9 cellular contexts compared by ENCODE assay signal in the genomic region with DNA sequence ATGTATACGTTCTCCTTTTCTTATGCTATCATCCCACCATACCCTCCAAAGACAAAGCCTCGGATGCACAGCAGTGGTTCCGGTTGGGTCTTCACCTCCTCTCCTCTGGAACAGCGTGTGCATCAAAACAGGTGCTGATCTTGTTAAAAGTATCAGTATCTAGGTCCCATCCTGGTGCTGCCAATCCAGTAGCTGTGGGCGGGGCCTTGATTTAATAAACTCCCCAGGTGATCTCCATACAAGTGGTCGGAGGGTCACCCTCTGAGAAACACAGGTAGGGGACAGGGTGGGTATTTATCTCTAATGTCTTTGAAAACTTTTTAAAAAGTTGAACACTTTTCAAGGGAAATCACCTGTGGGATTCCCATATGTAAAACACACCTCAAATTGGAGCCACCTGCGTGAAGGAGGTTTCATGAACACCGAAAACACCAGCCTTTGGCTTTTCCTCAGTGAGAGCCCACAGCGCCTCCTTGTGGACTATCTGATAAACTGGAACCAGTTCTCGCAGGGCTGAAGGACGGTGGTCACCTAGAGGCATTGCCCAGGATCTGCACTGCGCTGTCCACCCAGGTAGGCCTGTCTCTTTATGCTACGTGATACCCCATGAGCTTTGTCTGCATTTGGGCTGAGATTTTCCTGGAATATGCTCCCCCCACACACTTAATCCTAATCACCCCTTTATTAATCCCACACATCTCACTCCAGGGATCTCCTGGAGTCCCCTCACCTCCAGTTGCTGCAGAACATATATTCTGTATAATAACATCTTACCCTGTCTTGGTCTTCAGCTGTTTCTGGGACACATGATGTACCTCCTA.
A peak's percentile ranks its signal among the peaks of the same experiment; 100 is the strongest.
DNase-seq lines count a peak whose midpoint lies in the region; ATAC-seq, FAIRE-seq and TF ChIP-seq lines count a peak whose summit lies in the region.
"Had no signal": no experiment of that assay in that cellular context is flagged by ENCODE, and none has a peak within 500 bp of the region (broad histone marks: within the 10 kb centered on the region; RNA-seq: fewer than 3 reads in every experiment).

No MANE protein-coding gene starts in this region.

- no peak for FAIRE-seq in HTR-8/SVneo (lab: Jason Lieb, UNC)
- FAIRE-seq: TTC549 had no signal

- TF ChIP-seq CTCF in Caco-2 (IDR thresholded peaks at IDR 0.05; ENCODE audit: insufficient read depth in 1 of 2, low read depth in 1 of 2, low read length in 1 of 2, severe bottlenecking in 1 of 2, unreplicated experiment in 1 of 2) = peak; percentile 89 to 90
- peak; percentile 92 for TF ChIP-seq CTCF in RWPE1 (conservative IDR thresholded peaks at IDR 0.05; ENCODE audit: low read depth)
- peak; percentile 93 for TF ChIP-seq CTCF in endothelial cell (IDR thresholded peaks at IDR 0.05; ENCODE audit: unreplicated experiment)
- peak in 2 of 4 experiments; percentile 20 to 33 for TF ChIP-seq CTCF in sigmoid colon (IDR thresholded peaks at IDR 0.05)

- H3K9me3 Mint-ChIP-seq in Caco-2 (ENCODE audit: unreplicated experiment) (no peaks in the 10 kb centered on the region), endothelial cell (ENCODE audit: unreplicated experiment) (no peaks in the 10 kb centered on the region)
- H3K9me3 Mint-ChIP-seq in naive thymus-derived CD4-positive, alpha-beta T cell = peaks cover 0 to 4% (median 0%) of the 10 kb centered on the region in 11 donors

- H3K27ac ChIP-seq in RWPE1 (no peak overlapping the region), sigmoid colon (no peak overlapping the region)
- H3K27ac ChIP-seq in naive thymus-derived CD4-positive, alpha-beta T cell (ENCODE audit: low read depth, low read length) = no peak overlapping the region

- H3K4me3 ChIP-seq in Caco-2 (ENCODE audit: low read depth, low read length) (no peak overlapping the region), sigmoid colon (no peak overlapping the region)
- H3K4me3 ChIP-seq in naive thymus-derived CD4-positive, alpha-beta T cell (ENCODE audit: low read length) = no peak overlapping the region

- H3K4me1 ChIP-seq in Caco-2 = no peaks in the 10 kb centered on the region
- H3K4me1 ChIP-seq in naive thymus-derived CD4-positive, alpha-beta T cell (ENCODE audit: control insufficient read depth in 2 of 2, insufficient read depth in 2 of 2, low read length in 2 of 2) = no peaks in the 10 kb centered on the region
- H3K4me1 ChIP-seq in sigmoid colon = no peaks in the 10 kb centered on the region

- H3K4me3 Mint-ChIP-seq in Caco-2 (ENCODE audit: unreplicated experiment) (no peak overlapping the region), endothelial cell (ENCODE audit: unreplicated experiment) (no peak overlapping the region)
- no peak overlapping the region for H3K4me3 Mint-ChIP-seq in naive thymus-derived CD4-positive, alpha-beta T cell

- H3K9me3 ChIP-seq in Caco-2 = no peaks in the 10 kb centered on the region
- H3K9me3 ChIP-seq in naive thymus-derived CD4-positive, alpha-beta T cell (ENCODE audit: control insufficient read depth in 2 of 3, low read length in 3 of 3) = no peaks in the 10 kb centered on the region
- no peaks in the 10 kb centered on the region for H3K9me3 ChIP-seq in sigmoid colon

- POLR2A ChIA-PET in Caco-2 (lab: Charles Lee) (no interaction called here), RWPE1 (lab: Yijun Ruan, JAX; ENCODE audit: low non-redundant PET) (no interaction called here)
- POLR2A ChIA-PET in naive thymus-derived CD4-positive, alpha-beta T cell (lab: Charles Lee) = no interaction called here

- ATAC-seq in GM18519 (IDR thresholded peaks at IDR 0.05; ENCODE audit: low FRiP score, unreplicated experiment) = peak; percentile 35
- peak; percentile 42 for ATAC-seq in naive thymus-derived CD4-positive, alpha-beta T cell

- intact Hi-C loops in Caco-2 (cut with micrococcal nuclease; ENCODE audit: unreplicated experiment) = loop anchor here (1.0 to 5.0 kb wide), 3 partner anchors 79 to 218 kb away; a partner anchor contains a TSS
- intact Hi-C loops in naive thymus-derived CD4-positive, alpha-beta T cell (cut with micrococcal nuclease) = no loop called here
- intact Hi-C loops in sigmoid colon (cut with DNase I) = no loop called here

- no peaks in the 10 kb centered on the region for H3K27me3 ChIP-seq in Caco-2 (replicated peaks; ENCODE audit: control insufficient read depth, insufficient read depth, low read length)
- H3K27me3 ChIP-seq in naive thymus-derived CD4-positive, alpha-beta T cell (ENCODE audit: control insufficient read depth in 2 of 2, insufficient read depth in 2 of 2, low read length in 2 of 2) = no peaks in the 10 kb centered on the region
- H3K27me3 ChIP-seq in sigmoid colon = no peaks in the 10 kb centered on the region

- no peak for TF ChIP-seq POLR2A in sigmoid colon (IDR thresholded peaks at IDR 0.05)

- H3K27me3 Mint-ChIP-seq in Caco-2 (ENCODE audit: insufficient read depth, unreplicated experiment) (no peaks in the 10 kb centered on the region), endothelial cell (ENCODE audit: unreplicated experiment) (no peaks in the 10 kb centered on the region)
- H3K27me3 Mint-ChIP-seq in naive thymus-derived CD4-positive, alpha-beta T cell = peaks cover 15 to 35% (median 23%) of the 10 kb centered on the region in 5 donors

- WGBS in sigmoid colon, 2 donors = 49 to 54% methylated on average over 13 of the region's 13 CpGs

- no TSS peak for BruUV-seq in Caco-2 (replicated peaks; lab: Mats Ljungman, UMichigan)

- DNase-seq in Caco-2 = peak; percentile 78 to 81
- peak; percentile 69 for DNase-seq in HTR-8/SVneo (ENCODE audit: insufficient read length, low spot score)
- DNase-seq in RWPE1 (ENCODE audit: low spot score) = peak; percentile 68
- peak; percentile 74 for DNase-seq in endothelial cell (ENCODE audit: low spot score)
- no peak for DNase-seq in naive thymus-derived CD4-positive, alpha-beta T cell
- no peak for DNase-seq in sigmoid colon
- no peak for DNase-seq in GM19238 (ENCODE audit: insufficient read length, low spot score)

- H3K36me3 ChIP-seq in Caco-2 (ENCODE audit: control insufficient read depth, insufficient read depth, low read length) (no peaks in the 10 kb centered on the region; the same call in 1 of the 2 replicates), sigmoid colon (no peaks in the 10 kb centered on the region)
- H3K36me3 ChIP-seq in naive thymus-derived CD4-positive, alpha-beta T cell (ENCODE audit: control insufficient read depth in 2 of 3, insufficient read depth in 3 of 3, low read length in 3 of 3) = no peaks in the 10 kb centered on the region

- H3K36me3 Mint-ChIP-seq in Caco-2 (ENCODE audit: insufficient read depth, unreplicated experiment) (peaks cover 45% of the 10 kb centered on the region), endothelial cell (ENCODE audit: low read depth, unreplicated experiment) (no peaks in the 10 kb centered on the region)
- H3K36me3 Mint-ChIP-seq in naive thymus-derived CD4-positive, alpha-beta T cell = peaks cover 0 to 2% (median 0%) of the 10 kb centered on the region in 5 donors

- H3K27ac Mint-ChIP-seq in Caco-2 (ENCODE audit: unreplicated experiment) (no peak overlapping the region), endothelial cell (ENCODE audit: unreplicated experiment) (no peak overlapping the region)
- peak overlapping the region in 1 of 9 donors; percentile 9 for H3K27ac Mint-ChIP-seq in naive thymus-derived CD4-positive, alpha-beta T cell

- CTCF ChIA-PET in Caco-2 (lab: Charles Lee) = no interaction called here
- CTCF ChIA-PET in RWPE1 (lab: Yijun Ruan, JAX) = interaction anchor here (0.5 to 2.0 kb wide), 6 partner anchors 9 to 947 kb away, joined by 3 to 6 read pairs (median 4); no protein-coding TSS in a partner anchor
- CTCF ChIA-PET in naive thymus-derived CD4-positive, alpha-beta T cell (lab: Charles Lee) = no interaction called here

- TF ChIP-seq EP300 in sigmoid colon (IDR thresholded peaks at IDR 0.05) = no peak

- H3K4me1 Mint-ChIP-seq in Caco-2 (ENCODE audit: low read depth, unreplicated experiment) (no peaks in the 10 kb centered on the region), endothelial cell (ENCODE audit: unreplicated experiment) (no peaks in the 10 kb centered on the region)
- H3K4me1 Mint-ChIP-seq in naive thymus-derived CD4-positive, alpha-beta T cell = peaks cover 0 to 13% (median 0%) of the 10 kb centered on the region in 7 donors

Comparison
In these comparisons a context has a peak if more than half of its experiments do, and no peak if none do; other contexts are left out.
1. DNase-seq: peak in Caco-2 (2 of 2), HTR-8/SVneo (single experiment), RWPE1 (single experiment) and endothelial cell (single experiment); none in naive thymus-derived CD4-positive, alpha-beta T cell (0 of 9), sigmoid colon (single experiment) and GM19238 (single experiment).